ENCODE assay signal across 3 cellular contexts in the genomic region with DNA sequence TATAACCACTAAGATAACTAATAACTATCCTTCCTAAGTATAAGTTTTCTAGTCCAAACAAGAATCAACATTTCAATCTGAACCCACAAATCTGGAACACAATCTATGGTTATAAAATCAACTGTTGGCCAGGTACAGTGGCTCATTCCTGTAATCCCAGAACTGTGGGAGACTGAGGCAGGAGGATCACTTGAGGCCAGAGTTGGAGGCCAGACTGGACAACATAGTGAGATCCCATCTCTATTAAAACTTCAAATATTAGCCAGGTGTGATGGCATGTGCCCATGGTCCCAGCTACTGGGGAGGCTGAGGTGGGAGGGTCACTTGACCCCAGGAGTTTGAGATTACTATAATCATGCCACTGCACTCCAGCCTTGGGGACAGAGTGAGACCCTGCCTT.
TF ChIP-seq lines count a peak whose summit lies in the region.

No MANE protein-coding gene starts in this region.

TF ChIP-seq in HepG2, 621 proteins besides CTCF, POLR2A, EP300 and RAD21:
- TF ChIP-seq ZNF451 (CRISPR knock-in tag; IDR thresholded peaks at IDR 0.05) (no peak), ZNF121 (CRISPR knock-in tag; IDR thresholded peaks at IDR 0.05) (peak; percentile 90), MAFG (CRISPR knock-in tag; IDR thresholded peaks at IDR 0.05) (no peak), LCORL (IDR thresholded peaks at IDR 0.05) (no peak), LCORL (CRISPR knock-in tag; IDR thresholded peaks at IDR 0.05) (no peak), AGO2 (optimal IDR thresholded peaks at IDR 0.05; ENCODE audit: low read depth, low read length) (no peak)

TF ChIP-seq in WTC11, 78 proteins besides CTCF, POLR2A, EP300 and RAD21:
- TF ChIP-seq ZNF121 (CRISPR knock-in tag; IDR thresholded peaks at IDR 0.05) (peak; percentile 74), GABPB1 (CRISPR knock-in tag; IDR thresholded peaks at IDR 0.05) (no peak)

TF ChIP-seq in K562, 482 proteins besides CTCF, POLR2A, EP300 and RAD21:
- TF ChIP-seq RBM25 (IDR thresholded peaks at IDR 0.05; ENCODE audit: low read depth, low read length, severe bottlenecking) (peak; percentile 40), TCF7 (IDR thresholded peaks at IDR 0.05; ENCODE audit: borderline replicate concordance) (no peak), HNRNPLL (IDR thresholded peaks at IDR 0.05; ENCODE audit: low read depth, low read length, poor library complexity, severe bottlenecking) (no peak), CSDE1 (IDR thresholded peaks at IDR 0.05) (no peak), ZKSCAN1 (IDR thresholded peaks at IDR 0.05; ENCODE audit: low read depth, low read length) (no peak), CXXC5 (CRISPR knock-in tag; IDR thresholded peaks at IDR 0.05) (no peak), ZNF121 (CRISPR knock-in tag; conservative IDR thresholded peaks at IDR 0.05) (peak; percentile 68)
- TF ChIP-seq, protein P1, sequence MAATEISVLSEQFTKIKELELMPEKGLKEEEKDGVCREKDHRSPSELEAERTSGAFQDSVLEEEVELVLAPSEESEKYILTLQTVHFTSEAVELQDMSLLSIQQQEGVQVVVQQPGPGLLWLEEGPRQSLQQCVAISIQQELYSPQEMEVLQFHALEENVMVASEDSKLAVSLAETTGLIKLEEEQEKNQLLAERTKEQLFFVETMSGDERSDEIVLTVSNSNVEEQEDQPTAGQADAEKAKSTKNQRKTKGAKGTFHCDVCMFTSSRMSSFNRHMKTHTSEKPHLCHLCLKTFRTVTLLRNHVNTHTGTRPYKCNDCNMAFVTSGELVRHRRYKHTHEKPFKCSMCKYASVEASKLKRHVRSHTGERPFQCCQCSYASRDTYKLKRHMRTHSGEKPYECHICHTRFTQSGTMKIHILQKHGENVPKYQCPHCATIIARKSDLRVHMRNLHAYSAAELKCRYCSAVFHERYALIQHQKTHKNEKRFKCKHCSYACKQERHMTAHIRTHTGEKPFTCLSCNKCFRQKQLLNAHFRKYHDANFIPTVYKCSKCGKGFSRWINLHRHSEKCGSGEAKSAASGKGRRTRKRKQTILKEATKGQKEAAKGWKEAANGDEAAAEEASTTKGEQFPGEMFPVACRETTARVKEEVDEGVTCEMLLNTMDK (IDR thresholded peaks at IDR 0.05; ENCODE audit: borderline replicate concordance, insufficient read depth, low read depth, low read length, poor library complexity, severe bottlenecking), result no peak
TF ChIP-seq in K562: peak in this region for 2.
